8 cellular contexts compared by ENCODE assay signal in the genomic region with DNA sequence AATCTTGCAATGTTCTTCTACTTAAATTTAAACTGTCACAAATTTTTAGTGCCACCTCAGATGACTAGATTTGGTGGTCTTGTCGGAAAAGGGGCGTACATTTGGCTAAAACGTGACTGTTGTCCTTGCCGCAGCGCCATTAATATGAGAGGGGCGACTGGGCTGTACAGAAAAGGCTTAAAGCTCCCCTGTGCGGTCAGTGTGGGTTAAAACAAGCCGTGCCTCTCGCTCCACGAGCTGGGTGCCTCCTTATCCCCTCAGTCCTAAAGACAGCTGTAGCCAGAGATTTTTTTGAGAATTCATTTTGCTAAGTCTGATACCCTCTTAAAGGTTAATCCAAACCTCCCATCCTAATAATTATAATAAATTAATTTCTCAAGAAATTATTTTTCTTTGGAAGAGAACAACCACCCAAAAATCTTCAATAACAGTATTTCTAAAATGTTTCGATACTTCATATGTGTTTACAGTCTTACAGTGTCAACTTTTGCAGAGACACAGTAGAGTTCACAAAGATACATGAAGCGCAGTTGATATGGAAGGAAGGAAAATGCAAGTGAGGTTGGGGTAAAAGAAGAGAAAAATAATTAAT.
A peak's percentile ranks its signal among the peaks of the same experiment; 100 is the strongest.
DNase-seq lines count a peak whose midpoint lies in the region; ATAC-seq and TF ChIP-seq lines count a peak whose summit lies in the region.

No MANE protein-coding gene starts in this region.

- H3K36me3 ChIP-seq in fibroblast of lung (ENCODE audit: control insufficient read depth, insufficient read depth, low read length) (no peaks in the 10 kb centered on the region), osteoblast (ENCODE audit: insufficient read depth, low read length) (no peaks in the 10 kb centered on the region)

- H3K4me3 Mint-ChIP-seq in activated CD4-positive, alpha-beta memory T cell treated with anti-CD3 and anti-CD28 coated beads for 36 hours: no peak overlapping the region
- H3K4me3 Mint-ChIP-seq in activated CD4-positive, alpha-beta memory T cell treated with anti-CD3 and anti-CD28 coated beads, Interleukin-2, amount 10 ng/mL, durations not matched to agents 7 days and 5 days: no peak overlapping the region

- DNase-seq in activated CD4-positive, alpha-beta memory T cell treated with anti-CD3 and anti-CD28 coated beads for 36 hours: peak; percentile 20
- DNase-seq in activated CD4-positive, alpha-beta memory T cell treated with anti-CD3 and anti-CD28 coated beads, Interleukin-2, amount 10 ng/mL, durations not matched to agents 7 days and 5 days: no peak
- DNase-seq in RKO (ENCODE audit: low spot score): peak; percentile 43
- DNase-seq in fibroblast of lung (ENCODE audit: low read depth in 2 of 2): peak; percentile 26 to 61
- DNase-seq in osteoblast (ENCODE audit: insufficient read length, low spot score, missing footprints): no peak

- H3K27me3 ChIP-seq in fibroblast of lung (ENCODE audit: control insufficient read depth, insufficient read depth, low read length) (peaks cover 3% of the 10 kb centered on the region), osteoblast (ENCODE audit: insufficient read depth, low read length) (peaks cover 40% of the 10 kb centered on the region)

- no peaks in the 10 kb centered on the region for H3K79me2 ChIP-seq in fibroblast of lung (ENCODE audit: control insufficient read depth, insufficient read depth, low read length)
- H3K79me2 ChIP-seq in osteoblast (ENCODE audit: insufficient read depth, low read length): no peaks in the 10 kb centered on the region

- peak overlapping the region in 2 of 4 experiments; percentile 33 to 48 for H3K4me3 ChIP-seq in fibroblast of lung (replicated peaks in 1 of 4; ENCODE audit: control extremely low read depth in 1 of 4, insufficient read depth in 1 of 4, low read depth in 3 of 4, low read length in 4 of 4)
- H3K4me3 ChIP-seq in osteoblast (ENCODE audit: insufficient read depth, low read length): peak overlapping the region; percentile 50

- intact Hi-C loops in activated CD4-positive, alpha-beta memory T cell treated with anti-CD3 and anti-CD28 coated beads for 36 hours (cut with micrococcal nuclease): no loop called here

- peak; percentile 70 to 77 for TF ChIP-seq CTCF in fibroblast of lung (conservative IDR thresholded peaks at IDR 0.05 in 1 of 2, IDR thresholded peaks at IDR 0.05 in 1 of 2; ENCODE audit: low read depth in 1 of 2, low read length in 2 of 2)
- peak; percentile 62 for TF ChIP-seq CTCF in osteoblast (IDR thresholded peaks at IDR 0.05; ENCODE audit: extremely low read depth, low read depth, low read length)

- H3K4me1 ChIP-seq in fibroblast of lung (ENCODE audit: control insufficient read depth, extremely low read depth, insufficient read depth, low read length): no peaks in the 10 kb centered on the region
- no peaks in the 10 kb centered on the region for H3K4me1 ChIP-seq in osteoblast (ENCODE audit: insufficient read depth, low read length)

- ATAC-seq in HG03108 (IDR thresholded peaks at IDR 0.05; ENCODE audit: unreplicated experiment): peak; percentile 56
- ATAC-seq in HG02763 (IDR thresholded peaks at IDR 0.05; ENCODE audit: unreplicated experiment): no peak
- no peak for ATAC-seq in HG03135 (IDR thresholded peaks at IDR 0.05; ENCODE audit: unreplicated experiment)

- H3K9me3 Mint-ChIP-seq in activated CD4-positive, alpha-beta memory T cell treated with anti-CD3 and anti-CD28 coated beads for 36 hours: peaks cover 7% of the 10 kb centered on the region
- H3K9me3 Mint-ChIP-seq in activated CD4-positive, alpha-beta memory T cell treated with anti-CD3 and anti-CD28 coated beads, Interleukin-2, amount 10 ng/mL, durations not matched to agents 7 days and 5 days: no peaks in the 10 kb centered on the region

- no peak overlapping the region for H3K27ac Mint-ChIP-seq in activated CD4-positive, alpha-beta memory T cell treated with anti-CD3 and anti-CD28 coated beads for 36 hours
- no peak overlapping the region for H3K27ac Mint-ChIP-seq in activated CD4-positive, alpha-beta memory T cell treated with anti-CD3 and anti-CD28 coated beads, Interleukin-2, amount 10 ng/mL, durations not matched to agents 7 days and 5 days

- H3K27me3 Mint-ChIP-seq in activated CD4-positive, alpha-beta memory T cell treated with anti-CD3 and anti-CD28 coated beads for 36 hours: peaks cover 22% of the 10 kb centered on the region
- peaks cover 20% of the 10 kb centered on the region for H3K27me3 Mint-ChIP-seq in activated CD4-positive, alpha-beta memory T cell treated with anti-CD3 and anti-CD28 coated beads, Interleukin-2, amount 10 ng/mL, durations not matched to agents 7 days and 5 days

- H4K20me1 ChIP-seq in fibroblast of lung (ENCODE audit: control insufficient read depth, extremely low read depth, insufficient read depth, low read length) (no peaks in the 10 kb centered on the region), osteoblast (ENCODE audit: insufficient read depth, low read length) (no peaks in the 10 kb centered on the region)

- H3K4me1 Mint-ChIP-seq in activated CD4-positive, alpha-beta memory T cell treated with anti-CD3 and anti-CD28 coated beads for 36 hours (ENCODE audit: low read depth): no peaks in the 10 kb centered on the region
- H3K4me1 Mint-ChIP-seq in activated CD4-positive, alpha-beta memory T cell treated with anti-CD3 and anti-CD28 coated beads, Interleukin-2, amount 10 ng/mL, durations not matched to agents 7 days and 5 days: no peaks in the 10 kb centered on the region

- H3K9me3 ChIP-seq in fibroblast of lung (ENCODE audit: control insufficient read depth, insufficient read depth, low read depth, low read length): no peaks in the 10 kb centered on the region
- H3K9me3 ChIP-seq in osteoblast (ENCODE audit: low read depth, low read length): no peaks in the 10 kb centered on the region

- H3K9ac ChIP-seq in fibroblast of lung (ENCODE audit: insufficient read depth, low read length): no peak overlapping the region

- H3K36me3 Mint-ChIP-seq in activated CD4-positive, alpha-beta memory T cell treated with anti-CD3 and anti-CD28 coated beads for 36 hours: no peaks in the 10 kb centered on the region
- no peaks in the 10 kb centered on the region for H3K36me3 Mint-ChIP-seq in activated CD4-positive, alpha-beta memory T cell treated with anti-CD3 and anti-CD28 coated beads, Interleukin-2, amount 10 ng/mL, durations not matched to agents 7 days and 5 days (ENCODE audit: low read depth)

- CTCF ChIA-PET in activated CD4-positive, alpha-beta memory T cell treated with anti-CD3 and anti-CD28 coated beads for 36 hours (lab: Charles Lee): interaction anchor here (0.6 to 2.2 kb wide), 5 partner anchors 33 to 903 kb away, joined by 4 to 9 read pairs (median 7); no protein-coding TSS in a partner anchor
- CTCF ChIA-PET in activated CD4-positive, alpha-beta memory T cell treated with anti-CD3 and anti-CD28 coated beads, Interleukin-2, amount 10 ng/mL, durations not matched to agents 7 days and 5 days (lab: Charles Lee): interaction anchor here (0.8 to 1.0 kb wide), 2 partner anchors 868 to 903 kb away, joined by 3 to 4 read pairs; no protein-coding TSS in a partner anchor

- peak overlapping the region; percentile 73 for H3K4me2 ChIP-seq in fibroblast of lung (ENCODE audit: extremely low read depth, insufficient read depth, low read length)
- H3K4me2 ChIP-seq in osteoblast (ENCODE audit: insufficient read depth, low read length): peak overlapping the region; percentile 85

- H3K27ac ChIP-seq in fibroblast of lung (ENCODE audit: insufficient read depth, low read length): no peak overlapping the region
- H3K27ac ChIP-seq in osteoblast (ENCODE audit: low read depth, low read length): no peak overlapping the region

- H2AFZ ChIP-seq in fibroblast of lung (ENCODE audit: low read length) (peak overlapping the region; percentile 59), osteoblast (ENCODE audit: low read length) (peak overlapping the region; percentile 76)

- POLR2A ChIA-PET in activated CD4-positive, alpha-beta memory T cell treated with anti-CD3 and anti-CD28 coated beads for 36 hours (lab: Charles Lee): no interaction called here
- POLR2A ChIA-PET in activated CD4-positive, alpha-beta memory T cell treated with anti-CD3 and anti-CD28 coated beads, Interleukin-2, amount 10 ng/mL, durations not matched to agents 7 days and 5 days (lab: Charles Lee): no interaction called here

Comparison
In these comparisons a context has a peak if more than half of its experiments do, and no peak if none do; other contexts are left out.
1. DNase-seq: peak in activated CD4-positive, alpha-beta memory T cell treated with anti-CD3 and anti-CD28 coated beads for 36 hours (single experiment), RKO (single experiment) and fibroblast of lung (2 of 2); none in activated CD4-positive, alpha-beta memory T cell treated with anti-CD3 and anti-CD28 coated beads, Interleukin-2, amount 10 ng/mL, durations not matched to agents 7 days and 5 days (single experiment) and osteoblast (single experiment).